ENCODE assay signal across 21 cellular contexts in genomic region chr4:88719381-88719780, GRCh38. TPM values are rescaled to one million over a fixed set of nuclear protein-coding genes. Genes with fewer than 3 reads are reported as not detected.
DNase-seq lines count a peak whose midpoint lies in the region; ATAC-seq lines count a peak whose summit lies in the region.
"Had no signal": no experiment of that assay in that cellular context is flagged by ENCODE, and none has a peak within 500 bp of the region (broad histone marks: within the 10 kb centered on the region; RNA-seq: fewer than 3 reads in every experiment).

No MANE protein-coding gene starts in this region.

- no peaks in the 10 kb centered on the region for H3K27me3 Mint-ChIP-seq in activated naive CD4-positive, alpha-beta T cell treated with anti-CD3 and anti-CD28 coated beads, Interleukin-2, amount 50 U/mL, for 24 hours
- no peaks in the 10 kb centered on the region for H3K27me3 Mint-ChIP-seq in activated naive CD4-positive, alpha-beta T cell treated with anti-CD3 and anti-CD28 coated beads for 36 hours (ENCODE audit: low read depth)
- H3K27me3 Mint-ChIP-seq in activated T-helper 17 cell treated with anti-CD3 and anti-CD28 coated beads, Interleukin-2, amount 50 U/mL, for 72 hours: no peaks in the 10 kb centered on the region
- H3K27me3 Mint-ChIP-seq: CD4-positive, alpha-beta memory T cell had no signal

- intact Hi-C loops in activated naive CD4-positive, alpha-beta T cell treated with anti-CD3 and anti-CD28 coated beads for 36 hours (cut with micrococcal nuclease): no loop called here

- ATAC-seq in activated T-helper 17 cell treated with anti-CD3 and anti-CD28 coated beads, Interleukin-2, amount 50 U/mL, for 72 hours (replicated peaks): no peak
- ATAC-seq: A549 had no signal

- peaks cover 36% of the 10 kb centered on the region for H3K36me3 Mint-ChIP-seq in activated naive CD4-positive, alpha-beta T cell treated with anti-CD3 and anti-CD28 coated beads, Interleukin-2, amount 50 U/mL, for 24 hours
- H3K36me3 Mint-ChIP-seq in activated naive CD4-positive, alpha-beta T cell treated with anti-CD3 and anti-CD28 coated beads for 36 hours (ENCODE audit: low read depth): peaks cover 48% of the 10 kb centered on the region
- peaks cover 95% of the 10 kb centered on the region for H3K36me3 Mint-ChIP-seq in activated T-helper 17 cell treated with anti-CD3 and anti-CD28 coated beads, Interleukin-2, amount 50 U/mL, for 72 hours (ENCODE audit: low read depth)

- no peak overlapping the region for H3K4me3 Mint-ChIP-seq in activated naive CD4-positive, alpha-beta T cell treated with anti-CD3 and anti-CD28 coated beads, Interleukin-2, amount 50 U/mL, for 24 hours
- no peak overlapping the region for H3K4me3 Mint-ChIP-seq in activated naive CD4-positive, alpha-beta T cell treated with anti-CD3 and anti-CD28 coated beads for 36 hours
- H3K4me3 Mint-ChIP-seq in activated T-helper 17 cell treated with anti-CD3 and anti-CD28 coated beads, Interleukin-2, amount 50 U/mL, for 72 hours: no peak overlapping the region
- H3K4me3 Mint-ChIP-seq: CD4-positive, alpha-beta memory T cell; H9 had no signal

- H3K4me1 Mint-ChIP-seq in activated naive CD4-positive, alpha-beta T cell treated with anti-CD3 and anti-CD28 coated beads, Interleukin-2, amount 50 U/mL, for 24 hours: peaks cover 4% of the 10 kb centered on the region
- no peaks in the 10 kb centered on the region for H3K4me1 Mint-ChIP-seq in activated naive CD4-positive, alpha-beta T cell treated with anti-CD3 and anti-CD28 coated beads for 36 hours (ENCODE audit: low read depth)
- H3K4me1 Mint-ChIP-seq in activated T-helper 17 cell treated with anti-CD3 and anti-CD28 coated beads, Interleukin-2, amount 50 U/mL, for 72 hours: no peaks in the 10 kb centered on the region
- H3K4me1 Mint-ChIP-seq: CD4-positive, alpha-beta memory T cell had no signal

- in situ Hi-C loops in KBM-7 (cut with MboI; ENCODE audit: low pct_unique_long_range_greater_than_20kb, low sequenced_read_pairs): no loop called here

- H3K9me3 Mint-ChIP-seq in activated naive CD4-positive, alpha-beta T cell treated with anti-CD3 and anti-CD28 coated beads, Interleukin-2, amount 50 U/mL, for 24 hours: peaks cover 8% of the 10 kb centered on the region
- H3K9me3 Mint-ChIP-seq in activated naive CD4-positive, alpha-beta T cell treated with anti-CD3 and anti-CD28 coated beads for 36 hours: peaks cover 16% of the 10 kb centered on the region
- peaks cover 13% of the 10 kb centered on the region for H3K9me3 Mint-ChIP-seq in activated T-helper 17 cell treated with anti-CD3 and anti-CD28 coated beads, Interleukin-2, amount 50 U/mL, for 72 hours

- H3K27ac Mint-ChIP-seq in activated naive CD4-positive, alpha-beta T cell treated with anti-CD3 and anti-CD28 coated beads, Interleukin-2, amount 50 U/mL, for 24 hours: peak overlapping the region; percentile 72
- H3K27ac Mint-ChIP-seq in activated naive CD4-positive, alpha-beta T cell treated with anti-CD3 and anti-CD28 coated beads for 36 hours: no peak overlapping the region
- peak overlapping the region; percentile 54 for H3K27ac Mint-ChIP-seq in activated T-helper 17 cell treated with anti-CD3 and anti-CD28 coated beads, Interleukin-2, amount 50 U/mL, for 72 hours

- DNase-seq in activated naive CD4-positive, alpha-beta T cell treated with anti-CD3 and anti-CD28 coated beads for 36 hours: no peak
- DNase-seq in KBM-7 (peak; percentile 13), NCI-H2029 (lab: John Stamatoyannopoulos, UW) (no peak), T1000 (lab: John Stamatoyannopoulos, UW) (no peak)
- DNase-seq in activated effector memory CD4-positive, alpha-beta T cell treated with anti-CD3 and anti-CD28 coated beads, Interleukin-2, amount 50 U/mL, for 16 hours: no peak
- DNase-seq: AML-193; CD4-positive, alpha-beta memory T cell; COR-L47; DMS53; H9; NCI-H1105; NCI-H1436 treated with DMSO at 0.1 percent for 48 hours; NCI-H187 treated with DMSO at 0.1 percent for 48 hours; NCI-H2107; NCI-H524 treated with DMSO at 0.1 percent for 48 hours; NCI-H774; Right ventricle myocardium superior; RPMI8226 had no signal

- CTCF ChIA-PET in activated naive CD4-positive, alpha-beta T cell treated with anti-CD3 and anti-CD28 coated beads for 36 hours (lab: Charles Lee): no interaction called here

RNA-seq across cellular contexts. Expression of gene NAP1L5, which starts 21.8 kb away (rescaled TPM):
- 1 to 10 TPM; 3.5 to 3.9 TPM for total RNA-seq in activated naive CD4-positive, alpha-beta T cell treated with anti-CD3 and anti-CD28 coated beads for 36 hours
- total RNA-seq in activated T-helper 17 cell treated with anti-CD3 and anti-CD28 coated beads, Interleukin-2, amount 50 U/mL, for 72 hours: 1 to 10 TPM; 2.0 to 4.1 TPM
